22 cellular contexts compared by ENCODE assay signal in genomic region chr3:135885885-135886284, GRCh38.
A peak's percentile ranks its signal among the peaks of the same experiment; 100 is the strongest.
DNase-seq lines count a peak whose midpoint lies in the region; ATAC-seq and TF ChIP-seq lines count a peak whose summit lies in the region.
"Had no signal": no experiment of that assay in that cellular context is flagged by ENCODE, and none has a peak within 500 bp of the region (broad histone marks: within the 10 kb centered on the region; RNA-seq: fewer than 3 reads in every experiment).

No MANE protein-coding gene starts in this region.

- H3K27ac ChIP-seq in VCaP (peak overlapping the region; percentile 68; the same call in 1 of the 2 replicates), psoas muscle (no peak overlapping the region)
- H3K27ac ChIP-seq: BLaER1 had no signal

- no peaks in the 10 kb centered on the region for H3K4me1 ChIP-seq in psoas muscle
- H3K4me1 ChIP-seq: BE2C, BLaER1 had no signal

- no peaks in the 10 kb centered on the region for H3K9me3 ChIP-seq in psoas muscle
- H3K9me3 ChIP-seq: BE2C, BLaER1 had no signal

- no peaks in the 10 kb centered on the region for H3K36me3 ChIP-seq in psoas muscle (ENCODE audit: insufficient read depth in 1 of 2, low read depth in 1 of 2)
- H3K36me3 ChIP-seq: BE2C, BLaER1 had no signal

- no peak overlapping the region for H3K4me3 ChIP-seq in psoas muscle
- H3K4me3 ChIP-seq: BLaER1, GM12878 had no signal

- 15 to 72% (median 36%) methylated on average over 1 of the region's 1 CpG for WGBS in psoas muscle, 3 donors

- intact Hi-C loops in psoas muscle (cut with DNase I) (no loop called here), Right ventricle myocardium superior (cut with DNase I) (no loop called here)

- TF ChIP-seq CTCF in VCaP (conservative IDR thresholded peaks at IDR 0.05) (no peak), psoas muscle (IDR thresholded peaks at IDR 0.05) (no peak)

- H3K27me3 ChIP-seq in psoas muscle (ENCODE audit: insufficient read depth in 3 of 3, low read length in 2 of 3), result no peaks in the 10 kb centered on the region
- H3K27me3 ChIP-seq: BE2C, BLaER1 had no signal

- ATAC-seq in psoas muscle (peak; percentile 30 to 79 (median 56)), Right ventricle myocardium superior (ENCODE audit: poor library complexity) (no peak), GM19452 (IDR thresholded peaks at IDR 0.05; ENCODE audit: unreplicated experiment) (no peak)
- ATAC-seq: GM12878 had no signal

- DNase-seq in psoas muscle (no peak), Right ventricle myocardium superior (no peak), foreskin melanocyte (no peak)
- DNase-seq: 8988T; ACHN; BE2C; C1 segment of cervical spinal cord; CD4-positive, alpha-beta memory T cell; CD4-positive, CD25-positive, alpha-beta regulatory T cell; CD8-positive, alpha-beta memory T cell; COR-L47; DMS 273 treated with DMSO at 0.1 percent for 48 hours; DMS153; DMS53; DMS79; DND-41; EL; GDM1 had no signal

Comparison
In these comparisons a context has a peak if more than half of its experiments do, and no peak if none do; other contexts are left out.
1. ATAC-seq: peak in psoas muscle (4 of 4); none in Right ventricle myocardium superior (single experiment) and GM19452 (single experiment).